In genomic region chr7:100626530-100627237, GRCh38 we compare ENCODE assay signal across 8 cellular contexts. TPM values are rescaled to one million over a fixed set of nuclear protein-coding genes. Genes with fewer than 3 reads are reported as not detected.
DNase-seq lines count a peak whose midpoint lies in the region; ATAC-seq and TF ChIP-seq lines count a peak whose summit lies in the region.

No MANE protein-coding gene starts in this region.

- peak; percentile 73 for DNase-seq in Ammon's horn (ENCODE audit: low spot score)
- peak; percentile 54 for DNase-seq in HuH-7.5 (ENCODE audit: low spot score)
- DNase-seq in RWPE2 (ENCODE audit: low spot score) = no peak
- peak; percentile 83 for DNase-seq in activated T-helper 9 cell treated with anti-CD3 and anti-CD28 coated beads, Interleukin-2, amount 50 U/mL, for 16 hours (ENCODE audit: low read depth)
- DNase-seq in fibroblast of the aortic adventitia (ENCODE audit: low read depth) = peak; percentile 73
- DNase-seq in nucleus accumbens (lab: John Stamatoyannopoulos, UW) = peak in 50 of 56 donors; percentile 5 to 86 (median 52)
- DNase-seq in substantia nigra (lab: John Stamatoyannopoulos, UW) = peak in 28 of 49 donors; percentile 1 to 86 (median 32)

- H3K27me3 ChIP-seq in RWPE2 (ENCODE audit: insufficient read depth, poor library complexity, severe bottlenecking) = no peaks in the 10 kb centered on the region

- TF ChIP-seq CTCF in RWPE2 (IDR thresholded peaks at IDR 0.05; ENCODE audit: poor library complexity, severe bottlenecking) (no peak), fibroblast of the aortic adventitia (IDR thresholded peaks at IDR 0.05; ENCODE audit: insufficient read depth, low read length) (no peak)

- ATAC-seq in GM19467 (IDR thresholded peaks at IDR 0.05; ENCODE audit: unreplicated experiment) (peak; percentile 57), RWPE2 (ENCODE audit: low read depth) (peak; percentile 96)

- no peaks in the 10 kb centered on the region for H3K36me3 ChIP-seq in RWPE2 (ENCODE audit: low read depth)

- no peaks in the 10 kb centered on the region for H3K9me3 ChIP-seq in RWPE2 (ENCODE audit: severe bottlenecking)

- no peaks in the 10 kb centered on the region for H3K4me1 ChIP-seq in RWPE2 (ENCODE audit: insufficient read depth, poor library complexity, severe bottlenecking)

- H3K4me3 ChIP-seq in RWPE2 (ENCODE audit: severe bottlenecking) (peak overlapping the region; percentile 24), fibroblast of the aortic adventitia (ENCODE audit: low read depth, low read length) (peak overlapping the region; percentile 48)

- H3K27ac ChIP-seq in RWPE2 (ENCODE audit: poor library complexity, severe bottlenecking) (no peak overlapping the region), substantia nigra (ENCODE audit: low read depth, low read length, poor library complexity, severe bottlenecking) (no peak overlapping the region)

RNA-seq across cellular contexts. Expression of gene MOSPD3, which starts 14.3 kb away (rescaled TPM):
- 1.8 and 11.4 TPM in 2 replicates for total RNA-seq in fibroblast of the aortic adventitia (ENCODE audit: low replicate concordance)

RNA-seq across cellular contexts. Expression of gene TFR2, which starts 14.7 kb away (rescaled TPM):
- 0.08 and 1.2 TPM in 2 replicates for total RNA-seq in fibroblast of the aortic adventitia (ENCODE audit: low replicate concordance)

RNA-seq across cellular contexts. Expression of gene PCOLCE, which starts 24.5 kb away (rescaled TPM):
- 165 and 286 TPM in 2 replicates for total RNA-seq in fibroblast of the aortic adventitia (ENCODE audit: low replicate concordance)

RNA-seq across cellular contexts. Expression of gene ACTL6B, which starts 29.6 kb away (rescaled TPM):
- not detected in 2 replicates for total RNA-seq in fibroblast of the aortic adventitia (ENCODE audit: low replicate concordance)

RNA-seq across cellular contexts. Expression of gene FBXO24, which starts 40.6 kb away (rescaled TPM):
- total RNA-seq in fibroblast of the aortic adventitia (ENCODE audit: low replicate concordance) = 0.54 TPM in 1 of 2 replicates, not detected in the other
